Comparison of ENCODE assay signal across 22 cellular contexts in genomic region chr1:229456016-229456415, GRCh38. TPM values are rescaled to one million over a fixed set of nuclear protein-coding genes. Genes with fewer than 3 reads are reported as not detected.
"Had no signal": no experiment of that assay in that cellular context is flagged by ENCODE, and none has a peak within 500 bp of the region (broad histone marks: within the 10 kb centered on the region; RNA-seq: fewer than 3 reads in every experiment).

No MANE protein-coding gene starts in this region.

- H3K27ac ChIP-seq: brain microvascular endothelial cell, gastrocnemius medialis, heart right ventricle, neutrophil, right atrium auricular region, skin epidermis, suprapubic skin had no signal

- H3K4me1 ChIP-seq: heart right ventricle, suprapubic skin had no signal

- H3K9me3 ChIP-seq: gastrocnemius medialis, heart right ventricle, neutrophil, right atrium auricular region, suprapubic skin had no signal

- H3K4me3 ChIP-seq: gastrocnemius medialis, heart right ventricle, right atrium auricular region, skin epidermis, suprapubic skin had no signal

- DNase-seq: activated CD4-positive, alpha-beta T cell treated with anti-CD3 and anti-CD28 coated beads, Interleukin-2, amount 10 ng/mL, durations not matched to agents 24 days and 14 days; activated CD4-positive, CD25-positive, alpha-beta regulatory T cell; activated CD8-positive, alpha-beta memory T cell treated with anti-CD3 and anti-CD28 coated beads, Interleukin-2, amount 50 U/mL, for 4 hours; activated CD8-positive, alpha-beta T cell treated with anti-CD3 and anti-CD28 coated beads, Interleukin-2, amount 10 ng/mL, durations not matched to agents 7 days and 5 days; activated gamma-delta T cell treated with Interleukin-2 at 50 U/mL for 16 hours; amygdala; brain microvascular endothelial cell; cerebellar nuclear complex; dermis blood vessel endothelial cell; effector memory CD8-positive, alpha-beta T cell; gastrocnemius medialis; heart right ventricle; naive thymus-derived CD4-positive, alpha-beta T cell; stimulated activated CD4-positive, alpha-beta T cell treated with anti-CD3 and anti-CD28 coated beads, Interleukin-4, amount 100 ng/mL, for 24 hours; stimulated activated naive CD4-positive, alpha-beta T cell treated with Interleukin-2 at 50 U/mL for 16 hours; trophoblast cell had no signal

- ATAC-seq: activated CD8-positive, alpha-beta T cell treated with anti-CD3 and anti-CD28 coated beads, Interleukin-2, amount 10 ng/mL, durations not matched to agents 7 days and 5 days; effector memory CD8-positive, alpha-beta T cell; gastrocnemius medialis; heart right ventricle; naive thymus-derived CD4-positive, alpha-beta T cell had no signal

RNA-seq across cellular contexts. Expression of gene ACTA1, which starts 22.1 kb away (rescaled TPM):
- total RNA-seq: activated CD4-positive, alpha-beta T cell treated with anti-CD3 and anti-CD28 coated beads, Interleukin-2, amount 10 ng/mL, durations not matched to agents 24 days and 14 days; activated CD8-positive, alpha-beta T cell treated with anti-CD3 and anti-CD28 coated beads, Interleukin-2, amount 10 ng/mL, durations not matched to agents 7 days and 5 days; lung microvascular endothelial cell; mononuclear cell; naive thymus-derived CD4-positive, alpha-beta T cell had no signal
